In genomic region chrX:18984381-18985185, GRCh38 we compare ENCODE assay signal across 8 cellular contexts.
DNase-seq lines count a peak whose midpoint lies in the region; ATAC-seq and TF ChIP-seq lines count a peak whose summit lies in the region.

No MANE protein-coding gene starts in this region.

- H3K9me3 ChIP-seq in muscle layer of colon (ENCODE audit: low read length): no peaks in the 10 kb centered on the region

- H3K9ac ChIP-seq in muscle layer of colon (ENCODE audit: low read length): peak overlapping the region; percentile 12

- H3K4me1 ChIP-seq in muscle layer of colon (ENCODE audit: insufficient read depth, low read length): peaks cover 4% of the 10 kb centered on the region

- peak overlapping the region; percentile 53 to 54 for H3K4me3 ChIP-seq in muscle layer of colon (ENCODE audit: low read depth in 1 of 2, low read length in 2 of 2)

- no peaks in the 10 kb centered on the region for H3K36me3 ChIP-seq in muscle layer of colon (ENCODE audit: insufficient read depth, low read length)

- peaks cover 0 to 9% of the 10 kb centered on the region in 2 donors for H3K27me3 ChIP-seq in muscle layer of colon (ENCODE audit: control insufficient read depth in 1 of 2, insufficient read depth in 2 of 2, low read length in 2 of 2)

- no peak for TF ChIP-seq RAD21 in Ishikawa (IDR thresholded peaks at IDR 0.05; ENCODE audit: low read depth)

- peak overlapping the region; percentile 66 for H3K27ac ChIP-seq in muscle layer of colon (ENCODE audit: low read depth, low read length)

- DNase-seq in DMS53 treated with DMSO at 0.1 percent for 48 hours (lab: John Stamatoyannopoulos, UW; ENCODE audit: unreplicated experiment) (peak; percentile 69), OCI-M1 (lab: John Stamatoyannopoulos, UW) (peak; percentile 89), erythroblast (lab: John Stamatoyannopoulos, UW) (peak; percentile 87 to 91)
- peak; percentile 90 for DNase-seq in activated T-cell treated with anti-CD3 and anti-CD28 coated beads, Interleukin-2, amount 50 U/mL, for 1 hour
- DNase-seq in stimulated activated CD8-positive, alpha-beta memory T cell treated with anti-CD3 and anti-CD28 coated beads, Interleukin-7, amount 100 ng/mL, for 4 hours (ENCODE audit: low read depth in 2 of 2): peak; percentile 76 to 82

- peak; percentile 81 for ATAC-seq in GM21619 (IDR thresholded peaks at IDR 0.05; ENCODE audit: unreplicated experiment)

- no peak for TF ChIP-seq EP300 in Ishikawa (IDR thresholded peaks at IDR 0.05; ENCODE audit: borderline replicate concordance)

- peak; percentile 63 for TF ChIP-seq POLR2A in erythroblast (IDR thresholded peaks at IDR 0.05; ENCODE audit: low read length)

TF ChIP-seq in Ishikawa, 13 proteins besides CTCF, POLR2A, EP300 and RAD21:
- TF ChIP-seq MAX (IDR thresholded peaks at IDR 0.05): no peak
- TF ChIP-seq FOXM1 (IDR thresholded peaks at IDR 0.05; ENCODE audit: borderline replicate concordance, low read depth): 0 out of 2 replicates have a peak, but pooled peaks have one; percentile 33
- no peak for TF ChIP-seq CEBPB (IDR thresholded peaks at IDR 0.05)
- TF ChIP-seq USF1 (IDR thresholded peaks at IDR 0.05): no peak
- TF ChIP-seq YY1 (IDR thresholded peaks at IDR 0.05; ENCODE audit: low read depth): no peak
- TF ChIP-seq NFIC (IDR thresholded peaks at IDR 0.05): 0 out of 2 replicates have a peak, but pooled peaks have one; percentile 4
- TF ChIP-seq CREB1 (IDR thresholded peaks at IDR 0.05; ENCODE audit: low read depth): no peak
- TF ChIP-seq ZBTB7A (IDR thresholded peaks at IDR 0.05; ENCODE audit: low read depth): no peak
- TF ChIP-seq TAF1 (IDR thresholded peaks at IDR 0.05; ENCODE audit: low read depth): peak; percentile 56; the same call in 1 of the 2 replicates
- no peak for TF ChIP-seq EGR1 (IDR thresholded peaks at IDR 0.05)
- TF ChIP-seq TEAD4 (IDR thresholded peaks at IDR 0.05): no peak
- TF ChIP-seq TCF12 (IDR thresholded peaks at IDR 0.05; ENCODE audit: low read depth): no peak
- TF ChIP-seq REST (IDR thresholded peaks at IDR 0.05; ENCODE audit: low read depth): no peak

Comparison
In these comparisons a context has a peak if more than half of its experiments do, and no peak if none do; other contexts are left out.
1. Peak in every context shown above with its lines: DNase-seq, ATAC-seq, H3K4me3 ChIP-seq and H3K27ac ChIP-seq.